ENCODE assay signal across 11 cellular contexts in the genomic region with DNA sequence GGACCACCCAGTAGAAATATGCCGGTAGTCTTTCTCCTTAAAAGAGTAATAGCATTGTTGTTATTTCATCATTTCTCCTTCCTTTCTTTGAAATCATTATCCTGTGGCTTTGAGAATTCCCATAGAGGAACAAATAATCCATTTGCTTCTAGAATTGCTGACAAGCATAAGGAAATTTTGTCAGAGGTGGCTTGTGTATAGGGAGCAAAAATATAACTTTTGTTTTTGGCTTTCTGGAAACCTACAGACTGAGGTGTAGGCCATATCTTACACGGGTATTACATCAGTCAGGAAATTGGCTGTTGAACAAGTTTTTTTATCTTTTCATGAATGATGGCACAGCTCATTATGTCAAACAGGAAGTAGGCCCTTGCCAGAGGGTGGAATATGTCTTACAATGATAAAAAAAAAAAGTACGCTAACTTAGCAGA.
DNase-seq lines count a peak whose midpoint lies in the region; ATAC-seq and TF ChIP-seq lines count a peak whose summit lies in the region.
"Had no signal": no experiment of that assay in that cellular context is flagged by ENCODE, and none has a peak within 500 bp of the region (broad histone marks: within the 10 kb centered on the region; RNA-seq: fewer than 3 reads in every experiment).

No MANE protein-coding gene starts in this region.

- peak overlapping the region; percentile 69 to 70 for H3K27ac Mint-ChIP-seq in activated naive CD4-positive, alpha-beta T cell treated with anti-CD3 and anti-CD28 coated beads, Interleukin-2, amount 50 U/mL, for 72 hours
- H3K27ac Mint-ChIP-seq: CD4-positive, alpha-beta T cell had no signal

- TF ChIP-seq CTCF in choroid plexus epithelial cell (conservative IDR thresholded peaks at IDR 0.05; ENCODE audit: low read depth, low read length) (no peak), smooth muscle cell (IDR thresholded peaks at IDR 0.05; ENCODE audit: borderline replicate concordance, insufficient read depth, poor library complexity, severe bottlenecking) (no peak), mucosa of descending colon (IDR thresholded peaks at IDR 0.05) (no peak)

- H3K4me3 ChIP-seq in choroid plexus epithelial cell (ENCODE audit: low read depth, low read length) (no peak overlapping the region), smooth muscle cell (no peak overlapping the region), mucosa of descending colon (no peak overlapping the region)

- DNase-seq in activated naive CD4-positive, alpha-beta T cell treated with anti-CD3 and anti-CD28 coated beads, Interleukin-2, amount 50 U/mL, for 72 hours (ENCODE audit: low spot score in 2 of 2): no peak
- no peak for DNase-seq in activated naive CD4-positive, alpha-beta T cell (lab: John Stamatoyannopoulos, UW)
- DNase-seq in NCI-H460 (ENCODE audit: extremely low read depth, low read depth) (peak; percentile 48), choroid plexus epithelial cell (ENCODE audit: low read depth) (peak; percentile 72), smooth muscle cell (lab: John Stamatoyannopoulos, UW; ENCODE audit: unreplicated experiment) (no peak), mucosa of descending colon (no peak), cerebellar nuclear complex (lab: John Stamatoyannopoulos, UW) (no peak)
- DNase-seq: CD4-positive, alpha-beta T cell; substantia nigra had no signal

- H3K27ac ChIP-seq in smooth muscle cell (ENCODE audit: low read depth): peak overlapping the region; percentile 60

- H3K36me3 ChIP-seq in smooth muscle cell (ENCODE audit: low read depth) (no peaks in the 10 kb centered on the region), mucosa of descending colon (ENCODE audit: low read depth) (no peaks in the 10 kb centered on the region)

- H3K79me2 ChIP-seq in smooth muscle cell (ENCODE audit: low read depth): no peaks in the 10 kb centered on the region

- H3K4me2 ChIP-seq in smooth muscle cell: peak overlapping the region; percentile 20

- ATAC-seq in activated naive CD4-positive, alpha-beta T cell treated with anti-CD3 and anti-CD28 coated beads, Interleukin-2, amount 50 U/mL, for 72 hours: peak; percentile 41 to 62
- ATAC-seq in mucosa of descending colon (no peak), HG02938 (IDR thresholded peaks at IDR 0.05; ENCODE audit: unreplicated experiment) (no peak)
- ATAC-seq: sciatic nerve had no signal

- no peaks in the 10 kb centered on the region for H3K36me3 Mint-ChIP-seq in activated naive CD4-positive, alpha-beta T cell treated with anti-CD3 and anti-CD28 coated beads, Interleukin-2, amount 50 U/mL, for 72 hours

- peaks cover 4% of the 10 kb centered on the region for H3F3A ChIP-seq in smooth muscle cell (ENCODE audit: low read depth)

- peaks cover 0 to 8% of the 10 kb centered on the region in 2 donors for H3K9me3 Mint-ChIP-seq in activated naive CD4-positive, alpha-beta T cell treated with anti-CD3 and anti-CD28 coated beads, Interleukin-2, amount 50 U/mL, for 72 hours
- H3K9me3 Mint-ChIP-seq: CD4-positive, alpha-beta T cell had no signal

- no peaks in the 10 kb centered on the region for H4K20me1 ChIP-seq in smooth muscle cell (ENCODE audit: low read depth)

- H3K4me1 ChIP-seq in smooth muscle cell (ENCODE audit: low read depth): peaks cover 15% of the 10 kb centered on the region
- no peaks in the 10 kb centered on the region for H3K4me1 ChIP-seq in mucosa of descending colon (ENCODE audit: low read depth)

- H3K9me3 ChIP-seq in smooth muscle cell (replicated peaks; ENCODE audit: low read depth) (no peaks in the 10 kb centered on the region), mucosa of descending colon (no peaks in the 10 kb centered on the region)

- 60% methylated on average over 3 of the region's 3 CpGs for WGBS in smooth muscle cell (ENCODE audit: low lambda C conversion rate)

- intact Hi-C loops in mucosa of descending colon (cut with DNase I, micrococcal nuclease): no loop called here

- no peak overlapping the region for H3K9ac ChIP-seq in smooth muscle cell (ENCODE audit: low read depth)

- H2AFZ ChIP-seq in smooth muscle cell (ENCODE audit: low read depth): peak overlapping the region; percentile 65

- H3K27me3 ChIP-seq in smooth muscle cell (ENCODE audit: low read depth): no peaks in the 10 kb centered on the region

Comparison
In these comparisons a context has a peak if more than half of its experiments do, and no peak if none do; other contexts are left out.
1. ATAC-seq: peak in activated naive CD4-positive, alpha-beta T cell treated with anti-CD3 and anti-CD28 coated beads, Interleukin-2, amount 50 U/mL, for 72 hours (2 of 2); none in mucosa of descending colon (single experiment) and HG02938 (single experiment).
2. DNase-seq: peak in NCI-H460 (single experiment) and choroid plexus epithelial cell (single experiment); none in activated naive CD4-positive, alpha-beta T cell treated with anti-CD3 and anti-CD28 coated beads, Interleukin-2, amount 50 U/mL, for 72 hours (0 of 2), activated naive CD4-positive, alpha-beta T cell (0 of 4), smooth muscle cell (single experiment), mucosa of descending colon (0 of 3) and cerebellar nuclear complex (0 of 2).